In genomic region chr6:10221186-10221585, GRCh38 we compare ENCODE assay signal across 16 cellular contexts.
A peak's percentile ranks its signal among the peaks of the same experiment; 100 is the strongest.
DNase-seq lines count a peak whose midpoint lies in the region; TF ChIP-seq lines count a peak whose summit lies in the region.
"Had no signal": no experiment of that assay in that cellular context is flagged by ENCODE, and none has a peak within 500 bp of the region (broad histone marks: within the 10 kb centered on the region; RNA-seq: fewer than 3 reads in every experiment).

No MANE protein-coding gene starts in this region.

- H3K9me3 ChIP-seq in SK-N-MC (ENCODE audit: low read depth, low read length) (no peaks in the 10 kb centered on the region), hepatocyte (ENCODE audit: low read depth) (no peaks in the 10 kb centered on the region)
- H3K9me3 ChIP-seq: BLaER1 had no signal

- no peak overlapping the region for H2AFZ ChIP-seq in hepatocyte
- H2AFZ ChIP-seq: GM23248 had no signal

- WGBS in hepatocyte (ENCODE audit: low lambda C conversion rate, missing lambda C conversion rate): 47% methylated on average over 5 of the region's 5 CpGs

- intact Hi-C loops in cardiac septum (cut with DNase I): no loop called here
- intact Hi-C loops in activated CD4-positive, alpha-beta T cell treated with anti-CD3 and anti-CD28 coated beads, Interleukin-2, amount 10 ng/mL, durations not matched to agents 24 days and 14 days (cut with micrococcal nuclease): no loop called here

- H3K27me3 Mint-ChIP-seq in progenitor cell of endocrine pancreas: no peaks in the 10 kb centered on the region
- H3K27me3 Mint-ChIP-seq in activated CD4-positive, alpha-beta T cell treated with anti-CD3 and anti-CD28 coated beads, Interleukin-2, amount 10 ng/mL, durations not matched to agents 24 days and 14 days: no peaks in the 10 kb centered on the region
- H3K27me3 Mint-ChIP-seq: CD4-positive, alpha-beta memory T cell had no signal

- no peaks in the 10 kb centered on the region for H3K36me3 Mint-ChIP-seq in progenitor cell of endocrine pancreas (ENCODE audit: insufficient read depth)
- H3K36me3 Mint-ChIP-seq in activated CD4-positive, alpha-beta T cell treated with anti-CD3 and anti-CD28 coated beads, Interleukin-2, amount 10 ng/mL, durations not matched to agents 24 days and 14 days (ENCODE audit: low read depth): no peaks in the 10 kb centered on the region
- H3K36me3 Mint-ChIP-seq: CD14-positive monocyte; CD4-positive, alpha-beta memory T cell had no signal

- DNase-seq in EL: peak; percentile 25
- no peak for DNase-seq in SK-N-MC (ENCODE audit: low read depth, low spot score)
- no peak for DNase-seq in hepatocyte (ENCODE audit: low spot score)
- no peak for DNase-seq in cardiac septum (ENCODE audit: low spot score)
- DNase-seq in progenitor cell of endocrine pancreas (ENCODE audit: low spot score, unreplicated experiment): no peak
- no peak for DNase-seq in activated CD4-positive, alpha-beta T cell treated with anti-CD3 and anti-CD28 coated beads, Interleukin-2, amount 10 ng/mL, durations not matched to agents 24 days and 14 days
- no peak for DNase-seq in activated CD4-positive, alpha-beta T cell treated with anti-CD3 and anti-CD28 coated beads for 1 hour
- DNase-seq: 8988T; CD4-positive, alpha-beta memory T cell; DMS153; DMS79 treated with DMSO at 0.1 percent for 48 hours; GM23248; HFFc6 had no signal

- no peak overlapping the region for H3K27ac Mint-ChIP-seq in progenitor cell of endocrine pancreas
- H3K27ac Mint-ChIP-seq in activated CD4-positive, alpha-beta T cell treated with anti-CD3 and anti-CD28 coated beads, Interleukin-2, amount 10 ng/mL, durations not matched to agents 24 days and 14 days: no peak overlapping the region
- H3K27ac Mint-ChIP-seq: CD14-positive monocyte; CD4-positive, alpha-beta memory T cell; HFFc6 had no signal

- H3K79me2 ChIP-seq in hepatocyte: no peaks in the 10 kb centered on the region

- peak overlapping the region; percentile 40 for H3K4me2 ChIP-seq in hepatocyte
- H3K4me2 ChIP-seq: BLaER1 had no signal

- peaks cover 5% of the 10 kb centered on the region for H3K4me1 ChIP-seq in hepatocyte (ENCODE audit: insufficient read depth)
- H3K4me1 ChIP-seq: BLaER1 had no signal

- H3K36me3 ChIP-seq in SK-N-MC (ENCODE audit: insufficient read depth, low read length): no peaks in the 10 kb centered on the region
- no peaks in the 10 kb centered on the region for H3K36me3 ChIP-seq in hepatocyte (replicated peaks; ENCODE audit: insufficient read depth, low read depth)
- H3K36me3 ChIP-seq: BLaER1, HAP-1 had no signal

- H3K4me1 Mint-ChIP-seq in progenitor cell of endocrine pancreas (ENCODE audit: low read depth): no peaks in the 10 kb centered on the region
- no peaks in the 10 kb centered on the region for H3K4me1 Mint-ChIP-seq in activated CD4-positive, alpha-beta T cell treated with anti-CD3 and anti-CD28 coated beads, Interleukin-2, amount 10 ng/mL, durations not matched to agents 24 days and 14 days
- H3K4me1 Mint-ChIP-seq: CD14-positive monocyte; CD4-positive, alpha-beta memory T cell had no signal

- no peaks in the 10 kb centered on the region for H4K20me1 ChIP-seq in hepatocyte (ENCODE audit: insufficient read depth, poor library complexity, severe bottlenecking)
- H4K20me1 ChIP-seq: BLaER1 had no signal

- no peaks in the 10 kb centered on the region for H3K9me3 Mint-ChIP-seq in progenitor cell of endocrine pancreas (ENCODE audit: low read depth)
- no peaks in the 10 kb centered on the region for H3K9me3 Mint-ChIP-seq in activated CD4-positive, alpha-beta T cell treated with anti-CD3 and anti-CD28 coated beads, Interleukin-2, amount 10 ng/mL, durations not matched to agents 24 days and 14 days
- H3K9me3 Mint-ChIP-seq: HFFc6 had no signal

- no peaks in the 10 kb centered on the region for H3K9me2 ChIP-seq in hepatocyte (replicated peaks; ENCODE audit: insufficient read depth)

- H3K9ac ChIP-seq in SK-N-MC (ENCODE audit: insufficient read length): peak overlapping the region; percentile 43
- H3K9ac ChIP-seq: BLaER1, GM23248 had no signal

- no peak overlapping the region for H3K4me3 Mint-ChIP-seq in progenitor cell of endocrine pancreas (ENCODE audit: low read depth)
- H3K4me3 Mint-ChIP-seq in activated CD4-positive, alpha-beta T cell treated with anti-CD3 and anti-CD28 coated beads, Interleukin-2, amount 10 ng/mL, durations not matched to agents 24 days and 14 days: no peak overlapping the region
- H3K4me3 Mint-ChIP-seq: CD14-positive monocyte; CD4-positive, alpha-beta memory T cell; HFFc6 had no signal

- TF ChIP-seq CTCF in hepatocyte (IDR thresholded peaks at IDR 0.05; ENCODE audit: poor library complexity) (no peak), progenitor cell of endocrine pancreas (IDR thresholded peaks at IDR 0.05; ENCODE audit: unreplicated experiment) (no peak)

- no peaks in the 10 kb centered on the region for H3K27me3 ChIP-seq in hepatocyte
- H3K27me3 ChIP-seq: BLaER1 had no signal

- H3K4me3 ChIP-seq in SK-N-MC (peak overlapping the region; percentile 59), hepatocyte (no peak overlapping the region)
- H3K4me3 ChIP-seq: BLaER1, GM23248, HAP-1 had no signal

- H3K27ac ChIP-seq in SK-N-MC (peak overlapping the region; percentile 93), hepatocyte (peak overlapping the region; percentile 41)
- H3K27ac ChIP-seq: BLaER1, GM23248 had no signal
